ENCODE assay signal across 8 cellular contexts in genomic region chr7:26200113-26200443, GRCh38. TPM values are rescaled to one million over a fixed set of nuclear protein-coding genes. Genes with fewer than 3 reads are reported as not detected.
A peak's percentile ranks its signal among the peaks of the same experiment; 100 is the strongest.
DNase-seq lines count a peak whose midpoint lies in the region; ATAC-seq and TF ChIP-seq lines count a peak whose summit lies in the region.

No MANE protein-coding gene starts in this region.

- CTCF ChIA-PET in PC-9 (lab: Charles Lee): interaction anchor here (0.6 kb wide), 2 partner anchors 218 to 338 kb away, joined by 3 to 4 read pairs; no protein-coding TSS in a partner anchor

- H3K36me3 Mint-ChIP-seq in neural progenitor cell: peaks cover 53% of the 10 kb centered on the region

- peaks cover 91% of the 10 kb centered on the region for H3K79me2 ChIP-seq in PC-9 (ENCODE audit: low read depth)
- peaks cover 91% of the 10 kb centered on the region for H3K79me2 ChIP-seq in neural progenitor cell (ENCODE audit: low read depth)

- POLR2A ChIA-PET in PC-9 (lab: Charles Lee; ENCODE audit: unreplicated experiment): no interaction called here

- H3K36me3 ChIP-seq in PC-9 (ENCODE audit: low read depth): peaks cover 70% of the 10 kb centered on the region
- peaks cover 39% of the 10 kb centered on the region for H3K36me3 ChIP-seq in neural progenitor cell
- H3K36me3 ChIP-seq in stomach: peaks cover 24 to 30% (median 26%) of the 10 kb centered on the region in 4 donors

- H3K4me1 ChIP-seq in PC-9 (replicated peaks; ENCODE audit: insufficient read depth) (peaks cover 43% of the 10 kb centered on the region), neural progenitor cell (peaks cover 37% of the 10 kb centered on the region), stomach (peaks cover 41 to 58% (median 51%) of the 10 kb centered on the region in 4 donors)

- H3K9me3 Mint-ChIP-seq in neural progenitor cell: peaks cover 9% of the 10 kb centered on the region

- H3K9me3 ChIP-seq in PC-9 (ENCODE audit: insufficient read depth, low read depth): no peaks in the 10 kb centered on the region
- no peaks in the 10 kb centered on the region for H3K9me3 ChIP-seq in neural progenitor cell (ENCODE audit: low read depth)
- H3K9me3 ChIP-seq in stomach: no peaks in the 10 kb centered on the region

- H3K9me2 ChIP-seq in PC-9 (ENCODE audit: insufficient read depth): no peaks in the 10 kb centered on the region

- H2AFZ ChIP-seq in PC-9: peak overlapping the region; percentile 25; the same call in 1 of the 2 replicates
- H2AFZ ChIP-seq in neural progenitor cell (replicated peaks): no peak overlapping the region

- H3K27me3 Mint-ChIP-seq in neural progenitor cell (ENCODE audit: insufficient read depth, low read depth): peaks cover 4% of the 10 kb centered on the region

- TF ChIP-seq CTCF in PC-9 (conservative IDR thresholded peaks at IDR 0.05) (no peak), fibroblast of mammary gland (conservative IDR thresholded peaks at IDR 0.05; ENCODE audit: control insufficient read depth, insufficient read depth, low read depth, low read length) (no peak), neural progenitor cell (IDR thresholded peaks at IDR 0.05) (no peak), stomach (IDR thresholded peaks at IDR 0.05) (no peak)

- 0 to 1% (median 1%) methylated on average over 24 to 28 of the region's 28 CpGs for WGBS in stomach, 5 donors

- peak overlapping the region; percentile 98 for H3K4me3 ChIP-seq in PC-9
- peak overlapping the region; percentile 99 for H3K4me3 ChIP-seq in fibroblast of mammary gland (ENCODE audit: control insufficient read depth, low read depth, low read length)
- peak overlapping the region; percentile 91 for H3K4me3 ChIP-seq in neural progenitor cell
- peak overlapping the region; percentile 92 to 96 (median 94) for H3K4me3 ChIP-seq in stomach

- H3K9ac ChIP-seq in neural progenitor cell: peak overlapping the region; percentile 96

- H3K27me3 ChIP-seq in PC-9 (ENCODE audit: insufficient read depth, low read depth) (no peaks in the 10 kb centered on the region), neural progenitor cell (no peaks in the 10 kb centered on the region), stomach (no peaks in the 10 kb centered on the region)

- TSS peak; percentile 47 for BruUV-seq in PC-9 (replicated peaks; lab: Mats Ljungman, UMichigan)

- peaks cover 45% of the 10 kb centered on the region for H3K4me1 Mint-ChIP-seq in neural progenitor cell

- H3F3A ChIP-seq in PC-9 (ENCODE audit: insufficient read depth, low read depth) (peaks cover 57% of the 10 kb centered on the region), neural progenitor cell (ENCODE audit: low read depth) (peaks cover 69% of the 10 kb centered on the region)

- H3K27ac ChIP-seq in PC-9 (peak overlapping the region; percentile 92), neural progenitor cell (peak overlapping the region; percentile 99), stomach (peak overlapping the region; percentile 98 to 100 (median 100))

- no peak for TF ChIP-seq EP300 in stomach (IDR thresholded peaks at IDR 0.05)

- peak overlapping the region; percentile 97 for H3K4me3 Mint-ChIP-seq in neural progenitor cell

- peak overlapping the region; percentile 84 for H3K4me2 ChIP-seq in PC-9
- peak overlapping the region; percentile 96 for H3K4me2 ChIP-seq in neural progenitor cell

- no peak for TF ChIP-seq POLR2A in stomach (IDR thresholded peaks at IDR 0.05)

- H3K27ac Mint-ChIP-seq in neural progenitor cell: peak overlapping the region; percentile 99

- H4K20me1 ChIP-seq in PC-9 (ENCODE audit: insufficient read depth) (peaks cover 76% of the 10 kb centered on the region), neural progenitor cell (ENCODE audit: low read depth) (peaks cover 77% of the 10 kb centered on the region)

- intact Hi-C loops in PC-9 (cut with micrococcal nuclease; ENCODE audit: unreplicated experiment) (loop anchor here (1.0 to 2.0 kb wide), 3 partner anchors 46 to 165 kb away; no protein-coding TSS in a partner anchor), stomach (cut with DNase I; ENCODE audit: low total_unique reads) (no loop called here)

- ATAC-seq in HG03354 (IDR thresholded peaks at IDR 0.05; ENCODE audit: poor library complexity, severe bottlenecking, unreplicated experiment) (peak; percentile 17), GM19463 (IDR thresholded peaks at IDR 0.05; ENCODE audit: unreplicated experiment) (no peak)

- peak; percentile 80 for DNase-seq in ELF-1 (ENCODE audit: low read depth, low spot score)
- peak in 1 of 2 experiments; percentile 59 for DNase-seq in PC-9
- peak; percentile 54 to 62 for DNase-seq in activated T-helper 1 cell treated with anti-CD3 and anti-CD28 coated beads, Interleukin-2, amount 50 U/mL, for 16 hours (ENCODE audit: low read depth in 1 of 2, low spot score in 1 of 2)
- peak; percentile 36 for DNase-seq in fibroblast of mammary gland (ENCODE audit: low read depth)
- DNase-seq in neural progenitor cell (ENCODE audit: low spot score): peak; percentile 81
- peak; percentile 71 for DNase-seq in stomach

RNA-seq across cellular contexts. Expression of gene HNRNPA2B1, which starts 0.5 kb away (rescaled TPM):
- total RNA-seq in PC-9 (2021): 526 and 792 TPM in 2 replicates
- 552 and 601 TPM in 2 replicates for total RNA-seq in neural progenitor cell (ENCODE audit: low replicate concordance)
- 100 to 1,000 TPM; 142 to 316 (median 249) TPM for total RNA-seq in stomach
- 100 to 1,000 TPM; 391 to 464 (median 413) TPM for polyA plus RNA-seq in stomach

RNA-seq across cellular contexts. Expression of gene CBX3, which starts 1.5 kb away (rescaled TPM):
- total RNA-seq in PC-9 (2021) (282 and 308 TPM in 2 replicates), neural progenitor cell (ENCODE audit: low replicate concordance) (249 and 360 TPM in 2 replicates), stomach (100 to 1,000 TPM in 2 of 5 donors, 10 to 100 TPM in 3; 21.4 to 156 (median 58.9) TPM)
- 100 to 1,000 TPM in 1 of 3 donors, 10 to 100 TPM in 2; 73.3 to 115 (median 79.1) TPM for polyA plus RNA-seq in stomach

RNA-seq across cellular contexts. Expression of gene NFE2L3, which starts 48.1 kb away (rescaled TPM):
- 44.2 and 49.1 TPM in 2 replicates for total RNA-seq in PC-9 (2021)
- total RNA-seq in neural progenitor cell (ENCODE audit: low replicate concordance): 6.2 and 6.9 TPM in 2 replicates
- 1 to 10 TPM in 4 of 5 donors, not detected in 1; 4.9 to 7.7 (median 5.8) TPM for total RNA-seq in stomach
- 1 to 10 TPM; 1.4 to 4.4 (median 2.2) TPM for polyA plus RNA-seq in stomach
